In the genomic region with DNA sequence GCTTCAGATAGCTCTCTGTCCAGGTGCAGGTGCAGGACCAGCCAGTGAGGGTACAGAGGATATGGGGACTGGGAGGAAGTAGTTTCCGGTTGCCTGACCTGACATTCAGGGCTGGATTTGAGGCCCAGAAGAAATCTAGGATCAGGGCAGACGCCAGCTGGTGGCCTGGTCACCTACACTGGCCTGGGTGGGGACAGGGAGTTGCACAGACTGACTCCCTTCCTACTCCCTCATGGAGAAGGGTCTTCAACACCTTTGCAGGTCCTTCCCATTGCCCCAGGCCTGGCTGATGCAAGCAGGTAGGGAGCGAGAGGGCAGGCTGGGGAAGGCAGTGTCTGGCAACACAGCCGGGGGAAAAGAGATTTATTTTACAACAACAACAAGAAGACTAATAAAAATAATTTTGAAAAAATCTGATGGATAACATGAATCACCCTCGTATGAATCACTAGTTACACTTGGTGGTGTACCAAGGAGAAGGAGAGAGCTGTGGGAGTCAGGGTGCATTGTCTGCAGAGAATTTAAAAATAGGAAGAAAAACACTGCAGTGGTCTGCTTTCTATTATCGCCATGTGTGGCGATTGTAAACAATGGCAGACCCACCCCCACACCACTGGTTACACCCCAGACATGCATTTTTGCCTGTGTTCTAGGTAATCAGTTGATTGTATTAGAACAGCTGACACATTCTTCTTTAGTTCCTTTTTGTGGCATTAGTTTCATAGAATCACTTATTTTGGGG, we compare ENCODE assay signal across 9 cellular contexts.
DNase-seq lines count a peak whose midpoint lies in the region; ATAC-seq, FAIRE-seq and TF ChIP-seq lines count a peak whose summit lies in the region.
"Had no signal": no experiment of that assay in that cellular context is flagged by ENCODE, and none has a peak within 500 bp of the region (broad histone marks: within the 10 kb centered on the region; RNA-seq: fewer than 3 reads in every experiment).

No MANE protein-coding gene starts in this region.

- peaks cover 9 to 19% (median 18%) of the 10 kb centered on the region in 3 donors for H3K27me3 Mint-ChIP-seq in CD14-positive monocyte (ENCODE audit: low read depth in 3 of 3)
- peaks cover 5% of the 10 kb centered on the region for H3K27me3 Mint-ChIP-seq in endodermal cell (ENCODE audit: insufficient read depth)

- TF ChIP-seq CTCF in CD14-positive monocyte (IDR thresholded peaks at IDR 0.05), result no peak
- no peak for TF ChIP-seq CTCF in SK-N-SH (IDR thresholded peaks at IDR 0.05)
- TF ChIP-seq CTCF in endodermal cell (conservative IDR thresholded peaks at IDR 0.05), result no peak
- no peak for TF ChIP-seq CTCF in suprapubic skin (IDR thresholded peaks at IDR 0.05)

- H3K36me3 ChIP-seq in SK-N-SH (replicated peaks in 1 of 2; ENCODE audit: control insufficient read depth in 1 of 2, insufficient read depth in 2 of 2, low read length in 1 of 2), result no peaks in the 10 kb centered on the region
- no peaks in the 10 kb centered on the region for H3K36me3 ChIP-seq in endodermal cell (ENCODE audit: control insufficient read depth, insufficient read depth, low read length)
- no peaks in the 10 kb centered on the region for H3K36me3 ChIP-seq in suprapubic skin

- H3K27ac Mint-ChIP-seq in CD14-positive monocyte (peak overlapping the region in 5 of 7 donors; percentile 48 to 88 (median 72)), endodermal cell (no peak overlapping the region)

- H3K27me3 ChIP-seq in SK-N-SH (ENCODE audit: insufficient read depth) (no peaks in the 10 kb centered on the region), endodermal cell (ENCODE audit: control insufficient read depth, insufficient read depth, low read length, poor library complexity, severe bottlenecking) (no peaks in the 10 kb centered on the region), suprapubic skin (no peaks in the 10 kb centered on the region)

- H3K4me3 ChIP-seq in SK-N-SH (ENCODE audit: low read depth in 2 of 2, low read length in 1 of 2) (peak overlapping the region in 1 of 2 experiments; percentile 56; a peak in 1 of 4 replicates), endodermal cell (ENCODE audit: low read length) (no peak overlapping the region), suprapubic skin (no peak overlapping the region)

- CTCF ChIA-PET in SK-N-SH (lab: Yijun Ruan, JAX), result interaction anchor here (0.5 to 2.4 kb wide), 4 partner anchors 11 to 311 kb away, joined by 3 to 11 read pairs (median 7); no protein-coding TSS in a partner anchor

- H2AFZ ChIP-seq in SK-N-SH (ENCODE audit: low read depth), result no peak overlapping the region

- no peaks in the 10 kb centered on the region for H3K9me3 ChIP-seq in SK-N-SH
- H3K9me3 ChIP-seq in endodermal cell (ENCODE audit: control insufficient read depth, low read length), result no peaks in the 10 kb centered on the region
- no peaks in the 10 kb centered on the region for H3K9me3 ChIP-seq in suprapubic skin

- H3K36me3 Mint-ChIP-seq in CD14-positive monocyte (peaks cover 2 to 10% of the 10 kb centered on the region in 2 donors), endodermal cell (ENCODE audit: low read depth) (no peaks in the 10 kb centered on the region)

- H3K79me2 ChIP-seq in SK-N-SH (ENCODE audit: insufficient read depth), result no peaks in the 10 kb centered on the region

- H3K9ac ChIP-seq in SK-N-SH (peak overlapping the region; percentile 68; the same call in 1 of the 2 replicates), endodermal cell (ENCODE audit: extremely low read depth, low read length, poor library complexity, severe bottlenecking) (no peak overlapping the region)

- DNase-seq in CD14-positive monocyte (ENCODE audit: low spot score) (no peak), SK-N-SH (no peak), endodermal cell (peak; percentile 42), suprapubic skin (ENCODE audit: low spot score in 2 of 2) (no peak), cerebellum (ENCODE audit: low spot score) (no peak), frontal cortex (ENCODE audit: low spot score in 2 of 2) (no peak)

- POLR2A ChIA-PET in SK-N-SH (lab: Yijun Ruan, JAX), result no interaction called here

- H3K27ac ChIP-seq in SK-N-SH (ENCODE audit: low read depth in 2 of 2, low read length in 1 of 2) (peak overlapping the region; percentile 56 to 98), endodermal cell (ENCODE audit: low read depth, low read length) (no peak overlapping the region), suprapubic skin (peak overlapping the region; percentile 67)
- H3K27ac ChIP-seq: HL-60 had no signal

- H3K9me3 Mint-ChIP-seq in CD14-positive monocyte (peaks cover 0 to 4% (median 2%) of the 10 kb centered on the region in 7 donors), endodermal cell (peaks cover 1% of the 10 kb centered on the region)

- intact Hi-C loops in CD14-positive monocyte (cut with micrococcal nuclease), result loop anchor here in 1 of 2 donors (5.0 to 10.0 kb wide), 3 partner anchors 62 to 324 kb away; a partner anchor contains a TSS

- H3K9me2 ChIP-seq in SK-N-SH, result no peaks in the 10 kb centered on the region

- TF ChIP-seq POLR2A in suprapubic skin (IDR thresholded peaks at IDR 0.05), result no peak

- no peak for TF ChIP-seq RAD21 in SK-N-SH (IDR thresholded peaks at IDR 0.05; ENCODE audit: low read length)

- H3K4me3 Mint-ChIP-seq in CD14-positive monocyte (no peak overlapping the region), endodermal cell (no peak overlapping the region)

- H4K20me1 ChIP-seq in SK-N-SH (ENCODE audit: insufficient read depth), result no peaks in the 10 kb centered on the region

- TF ChIP-seq EP300 in SK-N-SH (IDR thresholded peaks at IDR 0.05; ENCODE audit: borderline replicate concordance in 1 of 2, low read depth in 1 of 2, low read length in 1 of 2) (peak in 1 of 2 experiments; percentile 65; a peak in 1 of 4 replicates), suprapubic skin (IDR thresholded peaks at IDR 0.05) (no peak)

- WGBS in SK-N-SH (ENCODE audit: low lambda C conversion rate), result 20% methylated on average over 6 of the region's 7 CpGs
- 91 to 100% methylated on average over 3 to 4 of the region's 7 CpGs for WGBS in endodermal cell (ENCODE audit: insufficient coverage in 1 of 2, insufficient read length in 1 of 2), 2 experiments
- 49% methylated on average over 7 of the region's 7 CpGs for WGBS in suprapubic skin

- H3K4me1 ChIP-seq in SK-N-SH (ENCODE audit: control insufficient read depth in 1 of 2, insufficient read depth in 2 of 2, low read depth in 1 of 2, low read length in 1 of 2), result peaks cover 23 to 36% of the 10 kb centered on the region in 2 experiments
- peaks cover 7% of the 10 kb centered on the region for H3K4me1 ChIP-seq in endodermal cell (ENCODE audit: control insufficient read depth, insufficient read depth, low read length)
- H3K4me1 ChIP-seq in suprapubic skin, result peaks cover 62% of the 10 kb centered on the region

- H3K4me1 Mint-ChIP-seq in CD14-positive monocyte (peaks cover 76% of the 10 kb centered on the region), endodermal cell (peaks cover 39% of the 10 kb centered on the region)

- peaks cover 32% of the 10 kb centered on the region for H3F3A ChIP-seq in SK-N-SH (replicated peaks; ENCODE audit: insufficient read depth)

- H3K4me2 ChIP-seq in SK-N-SH, result peak overlapping the region; percentile 71; the same call in 1 of the 2 replicates

- no peak for FAIRE-seq in frontal cortex (lab: Jason Lieb, UNC)

- ATAC-seq in HG02623 (IDR thresholded peaks at IDR 0.05; ENCODE audit: unreplicated experiment), result peak; percentile 3
- no peak for ATAC-seq in esophagus mucosa

TF ChIP-seq in SK-N-SH, 30 proteins besides CTCF, POLR2A, EP300 and RAD21:
- TF ChIP-seq TCF12 (IDR thresholded peaks at IDR 0.05) (peak; percentile 87), MEF2A (IDR thresholded peaks at IDR 0.05; ENCODE audit: borderline replicate concordance, low read depth) (peak; percentile 66; the same call in 1 of the 2 replicates), FOXM1 (IDR thresholded peaks at IDR 0.05; ENCODE audit: low read depth) (peak; percentile 20; the same call in 1 of the 2 replicates), SMC3 (IDR thresholded peaks at IDR 0.05; ENCODE audit: low read depth, low read length) (no peak), FOSL2 (IDR thresholded peaks at IDR 0.05; ENCODE audit: borderline replicate concordance, low read depth) (peak; percentile 85; the same call in 1 of the 2 replicates), ELF1 (IDR thresholded peaks at IDR 0.05) (no peak), GABPA (IDR thresholded peaks at IDR 0.05; ENCODE audit: low read depth) (no peak), NFIC (IDR thresholded peaks at IDR 0.05; ENCODE audit: borderline replicate concordance) (peak; percentile 47; the same call in 1 of the 2 replicates), JUND (IDR thresholded peaks at IDR 0.05) (peak; percentile 84), RXRA (IDR thresholded peaks at IDR 0.05; ENCODE audit: borderline replicate concordance, low read depth) (0 out of 2 replicates have a peak, but pooled peaks have one; percentile 51)
- TF ChIP-seq, protein P1, sequence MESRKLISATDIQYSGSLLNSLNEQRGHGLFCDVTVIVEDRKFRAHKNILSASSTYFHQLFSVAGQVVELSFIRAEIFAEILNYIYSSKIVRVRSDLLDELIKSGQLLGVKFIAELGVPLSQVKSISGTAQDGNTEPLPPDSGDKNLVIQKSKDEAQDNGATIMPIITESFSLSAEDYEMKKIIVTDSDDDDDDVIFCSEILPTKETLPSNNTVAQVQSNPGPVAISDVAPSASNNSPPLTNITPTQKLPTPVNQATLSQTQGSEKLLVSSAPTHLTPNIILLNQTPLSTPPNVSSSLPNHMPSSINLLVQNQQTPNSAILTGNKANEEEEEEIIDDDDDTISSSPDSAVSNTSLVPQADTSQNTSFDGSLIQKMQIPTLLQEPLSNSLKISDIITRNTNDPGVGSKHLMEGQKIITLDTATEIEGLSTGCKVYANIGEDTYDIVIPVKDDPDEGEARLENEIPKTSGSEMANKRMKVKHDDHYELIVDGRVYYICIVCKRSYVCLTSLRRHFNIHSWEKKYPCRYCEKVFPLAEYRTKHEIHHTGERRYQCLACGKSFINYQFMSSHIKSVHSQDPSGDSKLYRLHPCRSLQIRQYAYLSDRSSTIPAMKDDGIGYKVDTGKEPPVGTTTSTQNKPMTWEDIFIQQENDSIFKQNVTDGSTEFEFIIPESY (IDR thresholded peaks at IDR 0.05; ENCODE audit: borderline replicate concordance, low read depth), result no peak
- TF ChIP-seq, protein P2, sequence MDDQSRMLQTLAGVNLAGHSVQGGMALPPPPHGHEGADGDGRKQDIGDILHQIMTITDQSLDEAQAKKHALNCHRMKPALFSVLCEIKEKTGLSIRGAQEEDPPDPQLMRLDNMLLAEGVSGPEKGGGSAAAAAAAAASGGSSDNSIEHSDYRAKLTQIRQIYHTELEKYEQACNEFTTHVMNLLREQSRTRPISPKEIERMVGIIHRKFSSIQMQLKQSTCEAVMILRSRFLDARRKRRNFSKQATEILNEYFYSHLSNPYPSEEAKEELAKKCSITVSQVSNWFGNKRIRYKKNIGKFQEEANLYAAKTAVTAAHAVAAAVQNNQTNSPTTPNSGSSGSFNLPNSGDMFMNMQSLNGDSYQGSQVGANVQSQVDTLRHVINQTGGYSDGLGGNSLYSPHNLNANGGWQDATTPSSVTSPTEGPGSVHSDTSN (IDR thresholded peaks at IDR 0.05), result peak; percentile 63; the same call in 1 of the 2 replicates
